In the genomic region with DNA sequence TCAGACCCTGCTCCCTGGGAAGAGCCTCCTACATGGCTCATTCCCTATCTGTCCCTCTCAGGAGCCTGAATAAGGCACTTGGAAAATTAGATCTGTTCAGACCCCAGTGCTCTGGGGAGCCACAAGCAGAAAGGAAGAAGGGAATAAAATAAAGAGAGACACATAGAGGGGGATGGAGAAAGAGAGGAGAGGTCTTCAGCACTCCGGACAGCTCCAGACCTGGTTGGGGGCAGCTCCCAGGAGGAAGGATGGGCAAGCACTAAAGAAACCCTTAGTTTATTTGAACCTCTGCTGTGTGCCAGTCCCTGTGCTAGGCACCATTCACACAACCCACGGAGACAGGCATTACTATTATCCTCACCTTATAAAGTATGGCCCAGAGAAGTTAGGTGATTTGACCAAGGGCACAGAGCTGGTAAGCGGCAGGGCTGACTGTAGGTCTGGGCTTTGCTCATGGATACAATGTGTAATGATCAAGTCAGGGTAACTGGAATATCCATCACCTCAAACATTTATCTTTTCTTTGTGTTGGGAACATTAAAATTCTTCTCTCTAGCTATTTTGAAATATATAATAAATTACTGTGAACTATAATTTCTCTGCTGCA, we compare ENCODE assay signal across 27 cellular contexts. TPM values are rescaled to one million over a fixed set of nuclear protein-coding genes. Genes with fewer than 3 reads are reported as not detected.
DNase-seq lines count a peak whose midpoint lies in the region; ATAC-seq and TF ChIP-seq lines count a peak whose summit lies in the region.
"Had no signal": no experiment of that assay in that cellular context is flagged by ENCODE, and none has a peak within 500 bp of the region (broad histone marks: within the 10 kb centered on the region; RNA-seq: fewer than 3 reads in every experiment).

No MANE protein-coding gene starts in this region.

- H3K79me2 ChIP-seq in DND-41 (ENCODE audit: insufficient read depth, low read length): no peaks in the 10 kb centered on the region

- CTCF ChIA-PET in WTC11 (lab: Charles Lee): interaction anchor here (0.8 to 5.1 kb wide), 14 partner anchors 9 to 367 kb away, joined by 3 to 76 read pairs (median 5); no protein-coding TSS in a partner anchor

- H3K4me2 ChIP-seq in DND-41 (ENCODE audit: insufficient read depth, low read length): no peak overlapping the region
- H3K4me2 ChIP-seq: smooth muscle cell had no signal

- H2AFZ ChIP-seq in DND-41 (ENCODE audit: low read depth, low read length): no peak overlapping the region

- H3K27ac Mint-ChIP-seq in WTC11 (no peak overlapping the region), nephron progenitor cell (no peak overlapping the region)
- H3K27ac Mint-ChIP-seq: activated naive CD8-positive, alpha-beta T cell treated with anti-CD3 and anti-CD28 coated beads, Interleukin-2, amount 50 U/mL, for 24 hours; dendritic cell treated with granulocyte-macrophage colony-stimulating factor and Interleukin-4, amounts not matched to agents 40 ng/mL and 50 ng/mL, for 4 days; naive thymus-derived CD4-positive, alpha-beta T cell had no signal

- H3K4me3 ChIP-seq in DND-41 (ENCODE audit: low read depth in 1 of 2, low read length in 2 of 2): no peak overlapping the region
- H3K4me3 ChIP-seq: gastrocnemius medialis, SJSA1, smooth muscle cell, transverse colon had no signal

- H4K20me1 ChIP-seq in DND-41 (ENCODE audit: insufficient read depth, low read length): peaks cover 11% of the 10 kb centered on the region

- no peak overlapping the region for H3K4me3 Mint-ChIP-seq in WTC11
- no peak overlapping the region for H3K4me3 Mint-ChIP-seq in nephron progenitor cell
- H3K4me3 Mint-ChIP-seq: activated naive CD8-positive, alpha-beta T cell treated with anti-CD3 and anti-CD28 coated beads, Interleukin-2, amount 50 U/mL, for 24 hours; central memory CD8-positive, alpha-beta T cell; dendritic cell treated with granulocyte-macrophage colony-stimulating factor and Interleukin-4, amounts not matched to agents 40 ng/mL and 50 ng/mL, for 4 days; naive thymus-derived CD4-positive, alpha-beta T cell had no signal

- no peak for TF ChIP-seq CTCF in DND-41 (IDR thresholded peaks at IDR 0.05; ENCODE audit: borderline replicate concordance, extremely low read depth, low read length, poor library complexity, severe bottlenecking)
- TF ChIP-seq CTCF in WTC11 (IDR thresholded peaks at IDR 0.05): no peak
- no peak for TF ChIP-seq CTCF in nephron progenitor cell (IDR thresholded peaks at IDR 0.05)

- TF ChIP-seq RAD21 in Ishikawa (IDR thresholded peaks at IDR 0.05; ENCODE audit: low read depth): no peak

- no peaks in the 10 kb centered on the region for H3K36me3 ChIP-seq in DND-41 (ENCODE audit: insufficient read depth, low read length)
- H3K36me3 ChIP-seq: gastrocnemius medialis, SJSA1, transverse colon had no signal

- TF ChIP-seq EP300 in Ishikawa (IDR thresholded peaks at IDR 0.05; ENCODE audit: borderline replicate concordance): no peak

- no peaks in the 10 kb centered on the region for H3K9me3 Mint-ChIP-seq in WTC11
- no peaks in the 10 kb centered on the region for H3K9me3 Mint-ChIP-seq in nephron progenitor cell
- H3K9me3 Mint-ChIP-seq: activated naive CD8-positive, alpha-beta T cell treated with anti-CD3 and anti-CD28 coated beads, Interleukin-2, amount 50 U/mL, for 24 hours; central memory CD8-positive, alpha-beta T cell; dendritic cell treated with granulocyte-macrophage colony-stimulating factor and Interleukin-4, amounts not matched to agents 40 ng/mL and 50 ng/mL, for 4 days; naive thymus-derived CD4-positive, alpha-beta T cell had no signal

- H3K9me3 ChIP-seq in DND-41 (ENCODE audit: insufficient read depth, low read length, severe bottlenecking): no peaks in the 10 kb centered on the region
- H3K9me3 ChIP-seq: Caco-2, gastrocnemius medialis, SJSA1, transverse colon had no signal

- ATAC-seq in DND-41 (ENCODE audit: insufficient read depth, low read depth) (peak; percentile 60; the same call in 2 of the 3 replicates), WTC11 (peak; percentile 26; the same call in 1 of the 2 replicates)
- ATAC-seq: activated naive CD8-positive, alpha-beta T cell treated with anti-CD3 and anti-CD28 coated beads, Interleukin-2, amount 50 U/mL, for 24 hours; gastrocnemius medialis; left lobe of liver; naive thymus-derived CD4-positive, alpha-beta T cell had no signal

- DNase-seq in DND-41: peak; percentile 59
- DNase-seq in WTC11 (ENCODE audit: low spot score): peak; percentile 65
- DNase-seq in nephron progenitor cell: peak; percentile 81
- DNase-seq in germinal center (ENCODE audit: low spot score): no peak
- DNase-seq in NCI-H2081 treated with DMSO at 0.1 percent for 48 hours (lab: John Stamatoyannopoulos, UW): no peak
- DNase-seq in NCI-H345 (lab: John Stamatoyannopoulos, UW): no peak
- DNase-seq: activated effector memory CD4-positive, alpha-beta T cell treated with Interleukin-2 at 50 U/mL for 16 hours; activated naive CD8-positive, alpha-beta T cell treated with anti-CD3 and anti-CD28 coated beads, Interleukin-2, amount 50 U/mL, for 24 hours; gastrocnemius medialis; GDM1; hippocampal formation; midbrain; naive thymus-derived CD4-positive, alpha-beta T cell; NCI-H1105; NCI-H2029; NCI-H69; retina; transverse colon had no signal

- H3K9ac ChIP-seq in DND-41 (ENCODE audit: low read depth, low read length): no peak overlapping the region

- peaks cover 6% of the 10 kb centered on the region for H3K4me1 ChIP-seq in DND-41 (ENCODE audit: insufficient read depth, low read length)
- H3K4me1 ChIP-seq: SJSA1 had no signal

- H3K36me3 Mint-ChIP-seq in WTC11 (no peaks in the 10 kb centered on the region), nephron progenitor cell (ENCODE audit: low read depth) (no peaks in the 10 kb centered on the region)
- H3K36me3 Mint-ChIP-seq: naive thymus-derived CD4-positive, alpha-beta T cell had no signal

- no peak overlapping the region for H3K27ac ChIP-seq in DND-41 (ENCODE audit: low read length)
- H3K27ac ChIP-seq: C4-2B, gastrocnemius medialis, HL-60, SJSA1, transverse colon had no signal

- H3K27me3 Mint-ChIP-seq in WTC11 (ENCODE audit: low read depth) (peaks cover 22% of the 10 kb centered on the region), nephron progenitor cell (ENCODE audit: low read depth, poor library complexity) (peaks cover 38% of the 10 kb centered on the region)

- POLR2A ChIA-PET in WTC11 (lab: Charles Lee): no interaction called here

- peaks cover 9% of the 10 kb centered on the region for H3K27me3 ChIP-seq in DND-41 (ENCODE audit: insufficient read depth, low read length, poor library complexity)
- H3K27me3 ChIP-seq: SJSA1 had no signal

- H3K4me1 Mint-ChIP-seq in WTC11 (peaks cover 5% of the 10 kb centered on the region), nephron progenitor cell (peaks cover 10% of the 10 kb centered on the region)

TF ChIP-seq in Ishikawa, 13 proteins besides CTCF, POLR2A, EP300 and RAD21 (continues in another document):
- TF ChIP-seq, protein P1, sequence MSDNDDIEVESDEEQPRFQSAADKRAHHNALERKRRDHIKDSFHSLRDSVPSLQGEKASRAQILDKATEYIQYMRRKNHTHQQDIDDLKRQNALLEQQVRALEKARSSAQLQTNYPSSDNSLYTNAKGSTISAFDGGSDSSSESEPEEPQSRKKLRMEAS (IDR thresholded peaks at IDR 0.05): no peak

TF ChIP-seq in WTC11, 78 proteins besides CTCF, POLR2A, EP300 and RAD21:
- no peak for TF ChIP-seq ZNF416 (CRISPR knock-in tag; IDR thresholded peaks at IDR 0.05)
- TF ChIP-seq, protein P2, sequence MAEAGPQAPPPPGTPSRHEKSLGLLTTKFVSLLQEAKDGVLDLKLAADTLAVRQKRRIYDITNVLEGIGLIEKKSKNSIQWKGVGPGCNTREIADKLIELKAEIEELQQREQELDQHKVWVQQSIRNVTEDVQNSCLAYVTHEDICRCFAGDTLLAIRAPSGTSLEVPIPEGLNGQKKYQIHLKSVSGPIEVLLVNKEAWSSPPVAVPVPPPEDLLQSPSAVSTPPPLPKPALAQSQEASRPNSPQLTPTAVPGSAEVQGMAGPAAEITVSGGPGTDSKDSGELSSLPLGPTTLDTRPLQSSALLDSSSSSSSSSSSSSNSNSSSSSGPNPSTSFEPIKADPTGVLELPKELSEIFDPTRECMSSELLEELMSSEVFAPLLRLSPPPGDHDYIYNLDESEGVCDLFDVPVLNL (CRISPR knock-in tag; IDR thresholded peaks at IDR 0.05; ENCODE audit: borderline replicate concordance, low read depth): no peak
- TF ChIP-seq NFE2L1 (CRISPR knock-in tag; IDR thresholded peaks at IDR 0.05): peak; percentile 54; the same call in 1 of the 2 replicates

RNA-seq across cellular contexts. Expression of a gene that starts 53.7 kb away (rescaled TPM):
- total RNA-seq in WTC11 (2021): 0.74 to 1.7 TPM (median 1.6 TPM) in 3 replicates

RNA-seq across cellular contexts. Expression of a gene that starts 58.9 kb away (rescaled TPM):
- 24.0 to 30.3 TPM (median 24.4 TPM) in 3 replicates for total RNA-seq in WTC11 (2021)

Comparison
In these comparisons a context has a peak if more than half of its experiments do, and no peak if none do; other contexts are left out.
1. DNase-seq: peak in DND-41 (single experiment), WTC11 (single experiment) and nephron progenitor cell (single experiment); none in germinal center (single experiment), NCI-H2081 treated with DMSO at 0.1 percent for 48 hours (single experiment) and NCI-H345 (single experiment).